ENCODE assay signal across 1 cellular context in genomic region chr7:134901389-134902020, GRCh38.
TF ChIP-seq lines count a peak whose summit lies in the region.

No MANE protein-coding gene starts in this region.

TF ChIP-seq in HepG2, 621 proteins besides CTCF, POLR2A, EP300 and RAD21 (continued from another document and continues in another):
- TF ChIP-seq ZNF740 (CRISPR knock-in tag; IDR thresholded peaks at IDR 0.05) (no peak), PREB (CRISPR knock-in tag; IDR thresholded peaks at IDR 0.05) (no peak), ZBTB26 (CRISPR knock-in tag; IDR thresholded peaks at IDR 0.05; ENCODE audit: borderline replicate concordance) (peak; percentile 18; the same call in 1 of the 2 replicates), SPEN (CRISPR knock-in tag; IDR thresholded peaks at IDR 0.05; ENCODE audit: low read depth) (peak; percentile 56; the same call in 1 of the 2 replicates), MEF2D (CRISPR knock-in tag; IDR thresholded peaks at IDR 0.05) (peak; percentile 31; the same call in 1 of the 2 replicates), ZNF101 (CRISPR knock-in tag; IDR thresholded peaks at IDR 0.05; ENCODE audit: borderline replicate concordance, low read depth) (no peak), FOXC1 (CRISPR knock-in tag; IDR thresholded peaks at IDR 0.05; ENCODE audit: borderline replicate concordance) (no peak), NONO (IDR thresholded peaks at IDR 0.05) (no peak), NONO (CRISPR knock-in tag; conservative IDR thresholded peaks at IDR 0.05) (peak; percentile 72), ZGPAT (CRISPR knock-in tag; IDR thresholded peaks at IDR 0.05) (peak; percentile 64), ZNF567 (CRISPR knock-in tag; IDR thresholded peaks at IDR 0.05; ENCODE audit: borderline replicate concordance) (no peak), ZSCAN22 (CRISPR knock-in tag; IDR thresholded peaks at IDR 0.05) (no peak), RNF219 (CRISPR knock-in tag; IDR thresholded peaks at IDR 0.05) (no peak), ZNF556 (CRISPR knock-in tag; IDR thresholded peaks at IDR 0.05; ENCODE audit: borderline replicate concordance) (peak; percentile 55; the same call in 1 of the 2 replicates), TEAD3 (CRISPR knock-in tag; optimal IDR thresholded peaks at IDR 0.05; ENCODE audit: borderline replicate concordance) (peak; percentile 35), ZNF883 (CRISPR knock-in tag; IDR thresholded peaks at IDR 0.05; ENCODE audit: not compliant biosample characterization) (no peak), ZBTB7A (CRISPR knock-in tag; IDR thresholded peaks at IDR 0.05) (no peak), GZF1 (CRISPR knock-in tag; IDR thresholded peaks at IDR 0.05) (0 out of 2 replicates have a peak, but pooled peaks have one; percentile 77), TERF1 (CRISPR knock-in tag; IDR thresholded peaks at IDR 0.05) (no peak), ZBTB2 (CRISPR knock-in tag; IDR thresholded peaks at IDR 0.05; ENCODE audit: low read depth) (no peak), ZXDC (CRISPR knock-in tag; IDR thresholded peaks at IDR 0.05) (no peak), NAIF1 (CRISPR knock-in tag; IDR thresholded peaks at IDR 0.05; ENCODE audit: borderline replicate concordance) (no peak), ZBTB42 (CRISPR knock-in tag; IDR thresholded peaks at IDR 0.05) (no peak), ETV6 (CRISPR knock-in tag; conservative IDR thresholded peaks at IDR 0.05) (no peak), ZNF589 (CRISPR knock-in tag; conservative IDR thresholded peaks at IDR 0.05) (no peak), ARID5B (CRISPR knock-in tag; IDR thresholded peaks at IDR 0.05) (peak; percentile 87), ZNF609 (CRISPR knock-in tag; IDR thresholded peaks at IDR 0.05; ENCODE audit: borderline replicate concordance) (peak; percentile 75; the same call in 1 of the 2 replicates), ELK4 (CRISPR knock-in tag; IDR thresholded peaks at IDR 0.05; ENCODE audit: borderline replicate concordance) (no peak), HMGA1 (CRISPR knock-in tag; conservative IDR thresholded peaks at IDR 0.05) (no peak), ZNF225 (CRISPR knock-in tag; IDR thresholded peaks at IDR 0.05) (no peak)
